Comparison of ENCODE assay signal across 13 cellular contexts in the genomic region with DNA sequence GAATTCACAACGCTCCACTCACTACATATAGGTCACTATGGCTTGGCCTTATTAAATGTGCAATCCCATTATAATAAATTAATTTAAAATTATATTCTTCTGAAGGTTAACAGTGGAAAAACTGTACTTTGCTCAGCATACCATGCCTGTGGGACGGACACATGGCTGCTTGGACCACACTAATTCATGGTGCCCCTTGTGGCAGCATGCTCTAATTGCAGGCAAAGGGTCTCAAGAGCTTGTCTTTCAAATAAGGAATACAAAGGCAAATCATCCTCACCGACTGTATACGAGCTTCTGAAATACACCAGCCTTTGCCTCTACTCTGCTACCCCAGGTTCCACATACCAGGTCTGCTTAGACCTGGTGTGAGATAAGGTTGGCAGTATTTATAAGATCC. TPM values are rescaled to one million over a fixed set of nuclear protein-coding genes. Genes with fewer than 3 reads are reported as not detected.
DNase-seq lines count a peak whose midpoint lies in the region; ATAC-seq, FAIRE-seq and TF ChIP-seq lines count a peak whose summit lies in the region.
"Had no signal": no experiment of that assay in that cellular context is flagged by ENCODE, and none has a peak within 500 bp of the region (broad histone marks: within the 10 kb centered on the region; RNA-seq: fewer than 3 reads in every experiment).

No MANE protein-coding gene starts in this region.

- H3K4me1 ChIP-seq in MM.1S (ENCODE audit: low read length) (no peaks in the 10 kb centered on the region), K562 (replicated peaks in 1 of 2; ENCODE audit: control insufficient read depth in 2 of 2, insufficient read depth in 2 of 2, low read length in 2 of 2) (no peaks in the 10 kb centered on the region)
- H3K4me1 ChIP-seq in CD4-positive, alpha-beta memory T cell (ENCODE audit: insufficient read depth, low read length), result peaks cover 12% of the 10 kb centered on the region
- H3K4me1 ChIP-seq: A549 had no signal

- H3K36me3 ChIP-seq in MM.1S (replicated peaks; ENCODE audit: insufficient read depth, low read length), result no peaks in the 10 kb centered on the region
- H3K36me3 ChIP-seq in K562 (ENCODE audit: control insufficient read depth, insufficient read depth, low read length), result no peaks in the 10 kb centered on the region
- no peaks in the 10 kb centered on the region for H3K36me3 ChIP-seq in CD4-positive, alpha-beta memory T cell (ENCODE audit: insufficient read depth, low read length)

- H3K79me2 ChIP-seq in MM.1S (ENCODE audit: low read length), result 0 out of 2 replicates have a peak, but pooled peaks cover 10% of the 10 kb centered on the region
- H3K79me2 ChIP-seq in K562 (ENCODE audit: control insufficient read depth, insufficient read depth, low read length), result no peaks in the 10 kb centered on the region

- H3K4me3 Mint-ChIP-seq in progenitor cell of endocrine pancreas (ENCODE audit: low read depth), result no peak overlapping the region
- H3K4me3 Mint-ChIP-seq in CD4-positive, alpha-beta memory T cell, result no peak overlapping the region
- H3K4me3 Mint-ChIP-seq: naive thymus-derived CD4-positive, alpha-beta T cell had no signal

- H3K9me3 Mint-ChIP-seq in progenitor cell of endocrine pancreas (ENCODE audit: low read depth), result peaks cover 4% of the 10 kb centered on the region
- peaks cover 0 to 11% (median 2%) of the 10 kb centered on the region in 8 donors for H3K9me3 Mint-ChIP-seq in CD4-positive, alpha-beta memory T cell

- H3K27me3 ChIP-seq in MM.1S (replicated peaks; ENCODE audit: insufficient read depth, low read length), result no peaks in the 10 kb centered on the region
- H3K27me3 ChIP-seq in K562 (ENCODE audit: control insufficient read depth in 2 of 2, insufficient read depth in 2 of 2, low read length in 2 of 2), result peaks cover 0 to 8% of the 10 kb centered on the region in 2 experiments; a peak in 2 of 5 replicates
- no peaks in the 10 kb centered on the region for H3K27me3 ChIP-seq in CD4-positive, alpha-beta memory T cell (ENCODE audit: insufficient read depth, low read length)

- H2AFZ ChIP-seq in MM.1S (ENCODE audit: low read length) (no peak overlapping the region), K562 (ENCODE audit: low read depth, low read length) (no peak overlapping the region)

- no peaks in the 10 kb centered on the region for H3K9me3 ChIP-seq in MM.1S (replicated peaks; ENCODE audit: insufficient read depth, low read length)
- 0 out of 2 replicates have a peak, but pooled peaks cover 3% of the 10 kb centered on the region for H3K9me3 ChIP-seq in K562 (replicated peaks; ENCODE audit: control insufficient read depth, insufficient read depth, low read depth, low read length)
- no peaks in the 10 kb centered on the region for H3K9me3 ChIP-seq in CD4-positive, alpha-beta memory T cell (ENCODE audit: control insufficient read depth in 1 of 2, low read length in 2 of 2)

- WGBS in K562 (ENCODE audit: insufficient coverage, low coverage, missing lambda C conversion rate), result 0% methylated on average over 4 of the region's 4 CpGs

- no peak for TF ChIP-seq POLR2A in K562 (conservative IDR thresholded peaks at IDR 0.05)

- H3K27me3 Mint-ChIP-seq in progenitor cell of endocrine pancreas, result peaks cover 15% of the 10 kb centered on the region
- H3K27me3 Mint-ChIP-seq in CD4-positive, alpha-beta memory T cell, result peaks cover 0 to 2% of the 10 kb centered on the region in 2 donors

- FAIRE-seq in K562 (lab: Jason Lieb, UNC), result peak; percentile 11
- FAIRE-seq: A549 had no signal

- no peak overlapping the region for H3K27ac Mint-ChIP-seq in progenitor cell of endocrine pancreas
- no peak overlapping the region for H3K27ac Mint-ChIP-seq in CD4-positive, alpha-beta memory T cell
- H3K27ac Mint-ChIP-seq: activated naive CD4-positive, alpha-beta T cell treated with anti-CD3 and anti-CD28 coated beads, Interleukin-2, amount 50 U/mL, for 72 hours had no signal

- H3K9ac ChIP-seq in MM.1S (ENCODE audit: low read length) (no peak overlapping the region), K562 (ENCODE audit: insufficient read depth in 1 of 2, low read depth in 2 of 2, low read length in 2 of 2) (no peak overlapping the region)

- H3K27ac ChIP-seq in MM.1S (ENCODE audit: low read length) (no peak overlapping the region), K562 (ENCODE audit: extremely low read depth, low read depth, low read length) (no peak overlapping the region)
- H3K27ac ChIP-seq in CD4-positive, alpha-beta memory T cell (ENCODE audit: low read depth, low read length), result no peak overlapping the region
- H3K27ac ChIP-seq: A549 had no signal

- H3K4me2 ChIP-seq in MM.1S (ENCODE audit: low read depth, low read length) (no peak overlapping the region), K562 (ENCODE audit: insufficient read depth, low read length) (no peak overlapping the region)
- H3K4me2 ChIP-seq: A549 had no signal

- CTCF ChIA-PET in K562 (lab: Yijun Ruan, JAX; ENCODE audit: low intra/inter-chr PET ratio), result no interaction called here
- CTCF ChIA-PET in CD4-positive, alpha-beta memory T cell (lab: Charles Lee; ENCODE audit: partially characterized antibody), result no interaction called here

- no TSS peak for BruUV-seq in K562 (replicated peaks; lab: Mats Ljungman, UMichigan)

- H3K9me2 ChIP-seq in MM.1S (replicated peaks; ENCODE audit: insufficient read depth, low read length), result no peaks in the 10 kb centered on the region

- no peak for ATAC-seq in K562
- ATAC-seq: A549; activated naive CD4-positive, alpha-beta T cell treated with anti-CD3 and anti-CD28 coated beads, Interleukin-2, amount 50 U/mL, for 72 hours; naive thymus-derived CD4-positive, alpha-beta T cell had no signal

- H4K20me1 ChIP-seq in MM.1S (ENCODE audit: insufficient read depth, low read length), result no peaks in the 10 kb centered on the region
- no peaks in the 10 kb centered on the region for H4K20me1 ChIP-seq in K562 (replicated peaks; ENCODE audit: control insufficient read depth, insufficient read depth, low read length)

- TF ChIP-seq CTCF in MM.1S (IDR thresholded peaks at IDR 0.05; ENCODE audit: low read length) (peak; percentile 45), K562 (IDR thresholded peaks at IDR 0.05 in 2 of 3, conservative IDR thresholded peaks at IDR 0.05 in 1 of 3; ENCODE audit: insufficient read depth in 2 of 3, low read depth in 1 of 3, low read length in 3 of 3) (peak; percentile 51 to 62 (median 54); a peak in 5 of 6 replicates), progenitor cell of endocrine pancreas (IDR thresholded peaks at IDR 0.05; ENCODE audit: unreplicated experiment) (peak; percentile 35)

- no peaks in the 10 kb centered on the region for H3F3A ChIP-seq in MM.1S (ENCODE audit: insufficient read depth, low read length)

- no peak for TF ChIP-seq RAD21 in K562 (CRISPR knock-in tag; conservative IDR thresholded peaks at IDR 0.05 in 1 of 2, IDR thresholded peaks at IDR 0.05 in 1 of 2)

- in situ Hi-C loops in K562 (cut with MboI), result no loop called here

- intact Hi-C loops in K562 (cut with micrococcal nuclease), result no loop called here
- intact Hi-C loops in CD4-positive, alpha-beta memory T cell (cut with micrococcal nuclease), result no loop called here

- H3K4me3 ChIP-seq in MM.1S (ENCODE audit: low read length) (no peak overlapping the region), K562 (no peak overlapping the region)
- H3K4me3 ChIP-seq in CD4-positive, alpha-beta memory T cell (ENCODE audit: low read length in 2 of 2), result no peak overlapping the region
- H3K4me3 ChIP-seq: A549 had no signal

- DNase-seq in NCI-H2227 (lab: John Stamatoyannopoulos, UW; ENCODE audit: unreplicated experiment), result peak; percentile 33
- no peak for DNase-seq in NCI-H2227 treated with DMSO at 0.1 percent for 48 hours (lab: John Stamatoyannopoulos, UW)
- peak; percentile 44 for DNase-seq in MM.1S
- DNase-seq in K562 (ENCODE audit: extremely low read depth in 1 of 4, low spot score in 3 of 4), result peak; percentile 27 to 69 (median 51)
- DNase-seq in progenitor cell of endocrine pancreas (ENCODE audit: low spot score, unreplicated experiment), result no peak
- DNase-seq in CD4-positive, alpha-beta memory T cell, result no peak
- no peak for DNase-seq in cerebellum (ENCODE audit: low spot score)
- DNase-seq in HCEC 1CT, result no peak
- DNase-seq: activated CD4-positive, alpha-beta T cell treated with anti-CD3 and anti-CD28 coated beads, Interleukin-2, amount 50 U/mL, for 1 hour; naive thymus-derived CD4-positive, alpha-beta T cell; stimulated activated naive CD4-positive, alpha-beta T cell treated with Interleukin-2 at 50 U/mL for 16 hours had no signal

- no peaks in the 10 kb centered on the region for H3K36me3 Mint-ChIP-seq in progenitor cell of endocrine pancreas (ENCODE audit: insufficient read depth)
- no peaks in the 10 kb centered on the region for H3K36me3 Mint-ChIP-seq in CD4-positive, alpha-beta memory T cell

- TF ChIP-seq EP300 in K562 (IDR thresholded peaks at IDR 0.05; ENCODE audit: low read length), result no peak

- H3K9me1 ChIP-seq in K562 (ENCODE audit: control insufficient read depth, insufficient read depth, low read length), result no peaks in the 10 kb centered on the region

- peaks cover 4% of the 10 kb centered on the region for H3K4me1 Mint-ChIP-seq in progenitor cell of endocrine pancreas (ENCODE audit: low read depth)
- H3K4me1 Mint-ChIP-seq in CD4-positive, alpha-beta memory T cell, result peaks cover 7 to 11% (median 9%) of the 10 kb centered on the region in 4 donors

- POLR2A ChIA-PET in K562 (lab: Yijun Ruan, JAX), result interaction anchor here (0.5 kb wide), 1 partner anchor 1851 kb away, joined by 3 read pairs; no protein-coding TSS in a partner anchor
- POLR2A ChIA-PET in CD4-positive, alpha-beta memory T cell (lab: Charles Lee; ENCODE audit: partially characterized antibody), result no interaction called here

RNA-seq across cellular contexts. Expression of a gene that starts 11.7 kb away (rescaled TPM):
- total RNA-seq in K562 (2011; cell fraction: chromatin; rRNA removed; ENCODE audit: low replicate concordance), result 1.3 TPM in 2 replicates
- 1.0 and 1.4 TPM in 2 replicates for total RNA-seq in K562 (2011; cell fraction: nucleolus; rRNA removed)
- total RNA-seq in K562 (2011; cell fraction: nucleoplasm; rRNA removed), result 0.81 and 1.8 TPM in 2 replicates
- total RNA-seq in K562 (2014; rRNA removed), result 0.64 and 1.2 TPM in 2 replicates
- total RNA-seq in K562 (2014; rRNA removed; fragmentation: Illumina TruSeq; extraction: Trizol), result 0.11 TPM in 1 of 2 replicates, not detected in the other
- 0.23 and 0.72 TPM in 2 replicates for total RNA-seq in K562 (2015; rRNA removed; fragmentation: Illumina TruSeq; extraction: Trizol)
- total RNA-seq in K562 (2021), result 0.94 and 1.2 TPM in 2 replicates
- 0.12 and 0.18 TPM in 2 replicates for polyA plus RNA-seq in K562 (2011; rRNA removed)
- 0.07 and 0.33 TPM in 2 replicates for polyA plus RNA-seq in K562 (2011; cell fraction: cytosol; rRNA removed)
- polyA plus RNA-seq in K562 (2011; cell fraction: nucleus; rRNA removed), result 0.50 and 0.63 TPM in 2 replicates
- polyA plus RNA-seq in K562 (2012), result 0.94 and 3.7 TPM in 2 replicates
- polyA plus RNA-seq in K562 (2014; fragmentation: Illumina TruSeq; extraction: Trizol), result 0.12 and 1.00 TPM in 2 replicates
- polyA plus RNA-seq in K562 (2014; fragmentation: Nextera tagmentation; extraction: Ambion mirVana), result under 1 TPM; 0.03 to 0.08 TPM
- polyA plus RNA-seq in K562 (2014; rRNA removed), result 0.19 and 0.42 TPM in 2 replicates
- polyA minus RNA-seq in K562 (2011; rRNA and poly(A)+ RNA removed), result not detected in 2 replicates
- polyA minus RNA-seq in K562 (2011; cell fraction: cytosol; rRNA and poly(A)+ RNA removed), result 0.19 TPM in 1 of 2 replicates, not detected in the other
- 0.40 TPM in 1 of 2 replicates, not detected in the other for polyA minus RNA-seq in K562 (2011; cell fraction: nucleus; rRNA and poly(A)+ RNA removed)
- total RNA-seq in progenitor cell of endocrine pancreas, result 1.7 and 2.8 TPM in 2 replicates
- 1 to 10 TPM in 1 of 2 experiments, under 1 TPM in 1; 0.75 to 3.1 TPM for total RNA-seq in CD4-positive, alpha-beta memory T cell
- under 1 TPM; 0.63 to 0.99 TPM for polyA plus RNA-seq in CD4-positive, alpha-beta memory T cell
- 40.6 TPM for total RNA-seq in cerebellum

Comparison
In these comparisons a context has a peak if more than half of its experiments do, and no peak if none do; other contexts are left out.
1. DNase-seq: peak in NCI-H2227 (single experiment), MM.1S (single experiment) and K562 (4 of 4); none in NCI-H2227 treated with DMSO at 0.1 percent for 48 hours (single experiment), progenitor cell of endocrine pancreas (single experiment), CD4-positive, alpha-beta memory T cell (0 of 5), cerebellum (single experiment) and HCEC 1CT (single experiment).
2. RNA of a gene that starts 11.7 kb away (total RNA-seq): 40.6 TPM in cerebellum (single experiment); 0.75 to 3.1 TPM in CD4-positive, alpha-beta memory T cell, 1.7 to 2.8 TPM in progenitor cell of endocrine pancreas and 0.11 to 1.8 TPM in K562; every median in the first group is over 10 times any median in the second.
3. Peak in every context shown above with its lines, with median percentiles within 50 percentile points of each other: CTCF ChIP-seq.